In the genomic region with DNA sequence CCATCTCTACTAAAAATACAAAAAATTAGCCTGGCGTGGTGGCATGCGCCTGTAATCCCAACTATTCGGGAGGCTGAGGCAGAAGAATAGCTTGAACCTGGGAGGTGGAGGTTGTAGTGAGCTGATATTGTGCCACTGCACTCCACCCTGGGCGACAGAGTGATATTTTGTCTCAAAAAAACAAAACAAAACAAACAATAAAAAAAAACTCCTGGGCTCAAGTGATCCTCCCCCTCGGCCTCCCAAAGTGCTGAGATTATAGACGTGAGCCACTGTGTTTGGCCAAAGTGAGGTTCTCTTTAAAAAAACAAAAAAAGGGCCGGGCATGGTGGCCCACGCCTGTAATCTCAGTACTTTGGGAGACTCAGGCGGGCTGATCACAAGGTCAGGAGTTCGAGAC, we compare ENCODE assay signal across 12 cellular contexts. TPM values are rescaled to one million over a fixed set of nuclear protein-coding genes. Genes with fewer than 3 reads are reported as not detected.
A peak's percentile ranks its signal among the peaks of the same experiment; 100 is the strongest.
DNase-seq lines count a peak whose midpoint lies in the region; ATAC-seq and TF ChIP-seq lines count a peak whose summit lies in the region.
"Had no signal": no experiment of that assay in that cellular context is flagged by ENCODE, and none has a peak within 500 bp of the region (broad histone marks: within the 10 kb centered on the region; RNA-seq: fewer than 3 reads in every experiment).

No MANE protein-coding gene starts in this region.

- no peak overlapping the region for H3K4me3 Mint-ChIP-seq in activated CD4-positive, alpha-beta T cell treated with anti-CD3 and anti-CD28 coated beads, Interleukin-2, amount 10 ng/mL, durations not matched to agents 24 days and 14 days
- H3K4me3 Mint-ChIP-seq in activated CD4-positive, alpha-beta T cell treated with anti-CD3 and anti-CD28 coated beads for 36 hours: no peak overlapping the region
- no peak overlapping the region for H3K4me3 Mint-ChIP-seq in activated CD4-positive, alpha-beta memory T cell treated with anti-CD3 and anti-CD28 coated beads for 36 hours
- H3K4me3 Mint-ChIP-seq: activated T-cell treated with anti-CD3 and anti-CD28 coated beads, Interleukin-2, amount 50 U/mL, for 4 hours had no signal

- intact Hi-C loops in activated CD4-positive, alpha-beta T cell treated with anti-CD3 and anti-CD28 coated beads, Interleukin-2, amount 10 ng/mL, durations not matched to agents 24 days and 14 days (cut with micrococcal nuclease): no loop called here
- intact Hi-C loops in activated CD4-positive, alpha-beta T cell treated with anti-CD3 and anti-CD28 coated beads for 36 hours (cut with DNase I, micrococcal nuclease): loop anchor here (10.0 kb wide), 2 partner anchors 1577 to 1737 kb away; partner anchors contain the start of gene TECR (in 1 of the 2)
- intact Hi-C loops in activated CD4-positive, alpha-beta memory T cell treated with anti-CD3 and anti-CD28 coated beads for 36 hours (cut with micrococcal nuclease): no loop called here
- intact Hi-C loops in testis (cut with DNase I; ENCODE audit: low total_unique reads): no loop called here

- TF ChIP-seq CTCF in testis (IDR thresholded peaks at IDR 0.05): no peak
- TF ChIP-seq CTCF in BE2C (IDR thresholded peaks at IDR 0.05; ENCODE audit: low read depth, low read length): no peak

- 50 to 52% methylated on average over 10 of the region's 10 CpGs for WGBS in testis, 2 donors

- H3K27ac ChIP-seq in testis: peak overlapping the region; percentile 93 to 98

- CTCF ChIA-PET in activated CD4-positive, alpha-beta T cell treated with anti-CD3 and anti-CD28 coated beads for 36 hours (lab: Charles Lee): interaction anchor here (1.3 to 3.4 kb wide), 2 partner anchors 9 to 10 kb away, joined by 5 to 39 read pairs; no protein-coding TSS in a partner anchor
- CTCF ChIA-PET in activated CD4-positive, alpha-beta memory T cell treated with anti-CD3 and anti-CD28 coated beads for 36 hours (lab: Charles Lee): interaction anchor here (0.7 to 5.0 kb wide), 3 partner anchors 9 to 21 kb away, joined by 3 to 41 read pairs (median 6); no protein-coding TSS in a partner anchor

- H3K9me3 Mint-ChIP-seq in activated CD4-positive, alpha-beta T cell treated with anti-CD3 and anti-CD28 coated beads, Interleukin-2, amount 10 ng/mL, durations not matched to agents 24 days and 14 days: no peaks in the 10 kb centered on the region
- H3K9me3 Mint-ChIP-seq in activated CD4-positive, alpha-beta T cell treated with anti-CD3 and anti-CD28 coated beads for 36 hours (ENCODE audit: low read depth): no peaks in the 10 kb centered on the region
- H3K9me3 Mint-ChIP-seq in activated CD4-positive, alpha-beta memory T cell treated with anti-CD3 and anti-CD28 coated beads for 36 hours: no peaks in the 10 kb centered on the region
- H3K9me3 Mint-ChIP-seq: activated T-cell treated with anti-CD3 and anti-CD28 coated beads, Interleukin-2, amount 50 U/mL, for 4 hours had no signal

- H3K36me3 Mint-ChIP-seq in activated CD4-positive, alpha-beta T cell treated with anti-CD3 and anti-CD28 coated beads, Interleukin-2, amount 10 ng/mL, durations not matched to agents 24 days and 14 days (ENCODE audit: low read depth): peaks cover 9% of the 10 kb centered on the region
- H3K36me3 Mint-ChIP-seq in activated CD4-positive, alpha-beta T cell treated with anti-CD3 and anti-CD28 coated beads for 36 hours (ENCODE audit: low read depth): peaks cover 7% of the 10 kb centered on the region
- H3K36me3 Mint-ChIP-seq in activated CD4-positive, alpha-beta memory T cell treated with anti-CD3 and anti-CD28 coated beads for 36 hours: peaks cover 13% of the 10 kb centered on the region

- H3K4me1 ChIP-seq in mucosa of stomach (ENCODE audit: control insufficient read depth, insufficient read depth, low read length) (peaks cover 78% of the 10 kb centered on the region), testis (peaks cover 68% of the 10 kb centered on the region), BE2C (peaks cover 47% of the 10 kb centered on the region)

- H3K36me3 ChIP-seq in mucosa of stomach (ENCODE audit: control insufficient read depth, insufficient read depth, low read length): no peaks in the 10 kb centered on the region
- no peaks in the 10 kb centered on the region for H3K36me3 ChIP-seq in testis (ENCODE audit: low read depth, missing control alignments)
- H3K36me3 ChIP-seq in BE2C: no peaks in the 10 kb centered on the region

- TF ChIP-seq POLR2A in testis (IDR thresholded peaks at IDR 0.05): no peak

- POLR2A ChIA-PET in activated CD4-positive, alpha-beta T cell treated with anti-CD3 and anti-CD28 coated beads for 36 hours (lab: Charles Lee): interaction anchor here (2.4 kb wide), 1 partner anchor 9 kb away, joined by 9 read pairs; no protein-coding TSS in a partner anchor
- POLR2A ChIA-PET in activated CD4-positive, alpha-beta memory T cell treated with anti-CD3 and anti-CD28 coated beads for 36 hours (lab: Charles Lee): interaction anchor here (3.4 kb wide), 1 partner anchor 10 kb away, joined by 26 read pairs; no protein-coding TSS in a partner anchor

- peak overlapping the region; percentile 81 for H3K9ac ChIP-seq in mucosa of stomach (ENCODE audit: low read length)

- H3K27me3 Mint-ChIP-seq in activated CD4-positive, alpha-beta T cell treated with anti-CD3 and anti-CD28 coated beads, Interleukin-2, amount 10 ng/mL, durations not matched to agents 24 days and 14 days: no peaks in the 10 kb centered on the region
- no peaks in the 10 kb centered on the region for H3K27me3 Mint-ChIP-seq in activated CD4-positive, alpha-beta T cell treated with anti-CD3 and anti-CD28 coated beads for 36 hours
- H3K27me3 Mint-ChIP-seq in activated CD4-positive, alpha-beta memory T cell treated with anti-CD3 and anti-CD28 coated beads for 36 hours: no peaks in the 10 kb centered on the region

- H3K4me3 ChIP-seq in mucosa of stomach (ENCODE audit: low read length) (no peak overlapping the region), testis (no peak overlapping the region), BE2C (ENCODE audit: low read depth, low read length) (no peak overlapping the region)

- H3K4me1 Mint-ChIP-seq in activated CD4-positive, alpha-beta T cell treated with anti-CD3 and anti-CD28 coated beads, Interleukin-2, amount 10 ng/mL, durations not matched to agents 24 days and 14 days: peaks cover 23% of the 10 kb centered on the region
- peaks cover 18% of the 10 kb centered on the region for H3K4me1 Mint-ChIP-seq in activated CD4-positive, alpha-beta T cell treated with anti-CD3 and anti-CD28 coated beads for 36 hours
- peaks cover 10% of the 10 kb centered on the region for H3K4me1 Mint-ChIP-seq in activated CD4-positive, alpha-beta memory T cell treated with anti-CD3 and anti-CD28 coated beads for 36 hours (ENCODE audit: low read depth)

- H3K9me3 ChIP-seq in mucosa of stomach (ENCODE audit: control insufficient read depth, low read length) (no peaks in the 10 kb centered on the region), testis (no peaks in the 10 kb centered on the region), BE2C (no peaks in the 10 kb centered on the region)

- no peak for ATAC-seq in activated CD4-positive, alpha-beta T cell treated with anti-CD3 and anti-CD28 coated beads for 36 hours
- ATAC-seq in HG03571 (IDR thresholded peaks at IDR 0.05; ENCODE audit: unreplicated experiment): no peak
- ATAC-seq: activated T-cell treated with anti-CD3 and anti-CD28 coated beads, Interleukin-2, amount 50 U/mL, for 4 hours had no signal

- no peak for DNase-seq in activated CD4-positive, alpha-beta T cell treated with anti-CD3 and anti-CD28 coated beads, Interleukin-2, amount 10 ng/mL, durations not matched to agents 24 days and 14 days
- no peak for DNase-seq in activated CD4-positive, alpha-beta T cell treated with anti-CD3 and anti-CD28 coated beads for 36 hours
- DNase-seq in activated CD4-positive, alpha-beta memory T cell treated with anti-CD3 and anti-CD28 coated beads for 36 hours: no peak
- DNase-seq in testis (no peak), KG1 (lab: John Stamatoyannopoulos, UW) (no peak), BE2C (no peak)
- DNase-seq: activated T-cell treated with anti-CD3 and anti-CD28 coated beads, Interleukin-2, amount 50 U/mL, for 4 hours; central memory CD4-positive, alpha-beta T cell; NCI-H1930; posterior cingulate gyrus had no signal

- H3K27me3 ChIP-seq in mucosa of stomach (ENCODE audit: control insufficient read depth, insufficient read depth, low read length) (no peaks in the 10 kb centered on the region), testis (no peaks in the 10 kb centered on the region), BE2C (no peaks in the 10 kb centered on the region)

- H3K27ac Mint-ChIP-seq in activated CD4-positive, alpha-beta T cell treated with anti-CD3 and anti-CD28 coated beads, Interleukin-2, amount 10 ng/mL, durations not matched to agents 24 days and 14 days: peak overlapping the region; percentile 13
- no peak overlapping the region for H3K27ac Mint-ChIP-seq in activated CD4-positive, alpha-beta T cell treated with anti-CD3 and anti-CD28 coated beads for 36 hours
- H3K27ac Mint-ChIP-seq in activated CD4-positive, alpha-beta memory T cell treated with anti-CD3 and anti-CD28 coated beads for 36 hours: peak overlapping the region; percentile 96

RNA-seq across cellular contexts. Expression of gene JUNB, which starts 3.8 kb away (rescaled TPM):
- 302 and 310 TPM in 2 replicates for total RNA-seq in activated CD4-positive, alpha-beta T cell treated with anti-CD3 and anti-CD28 coated beads, Interleukin-2, amount 10 ng/mL, durations not matched to agents 24 days and 14 days
- total RNA-seq in activated CD4-positive, alpha-beta T cell treated with anti-CD3 and anti-CD28 coated beads for 36 hours: 100 to 1,000 TPM; 375 to 412 TPM
- total RNA-seq in activated CD4-positive, alpha-beta memory T cell treated with anti-CD3 and anti-CD28 coated beads for 36 hours: 100 to 1,000 TPM; 409 to 411 TPM
- 100 to 1,000 TPM in 1 of 2 donors, 10 to 100 TPM in 1; 75.9 to 143 TPM for total RNA-seq in testis
- polyA plus RNA-seq in testis (ENCODE audit: insufficient read depth, low read depth, low replicate concordance): 54.5 TPM
- polyA plus RNA-seq in BE2C (2012; ENCODE audit: insufficient read depth, insufficient read length, low read depth): 179 TPM

RNA-seq across cellular contexts. Expression of gene HOOK2, which starts 12.1 kb away (rescaled TPM):
- 17.8 and 18.3 TPM in 2 replicates for total RNA-seq in activated CD4-positive, alpha-beta T cell treated with anti-CD3 and anti-CD28 coated beads, Interleukin-2, amount 10 ng/mL, durations not matched to agents 24 days and 14 days
- 10 to 100 TPM; 20.4 to 20.9 TPM for total RNA-seq in activated CD4-positive, alpha-beta T cell treated with anti-CD3 and anti-CD28 coated beads for 36 hours
- total RNA-seq in activated CD4-positive, alpha-beta memory T cell treated with anti-CD3 and anti-CD28 coated beads for 36 hours: 10 to 100 TPM; 20.2 to 22.2 TPM
- total RNA-seq in testis: 10 to 100 TPM; 54.4 to 63.4 TPM
- polyA plus RNA-seq in testis (ENCODE audit: insufficient read depth, low read depth, low replicate concordance): 30.0 TPM
- polyA plus RNA-seq in BE2C (2012; ENCODE audit: insufficient read depth, insufficient read length, low read depth): 21.0 TPM

RNA-seq across cellular contexts. Expression of gene PRDX2, which starts 14.1 kb away (rescaled TPM):
- 277 and 294 TPM in 2 replicates for total RNA-seq in activated CD4-positive, alpha-beta T cell treated with anti-CD3 and anti-CD28 coated beads, Interleukin-2, amount 10 ng/mL, durations not matched to agents 24 days and 14 days
- total RNA-seq in activated CD4-positive, alpha-beta T cell treated with anti-CD3 and anti-CD28 coated beads for 36 hours: 100 to 1,000 TPM; 261 to 325 TPM
- 100 to 1,000 TPM; 253 to 258 TPM for total RNA-seq in activated CD4-positive, alpha-beta memory T cell treated with anti-CD3 and anti-CD28 coated beads for 36 hours
- total RNA-seq in testis: 100 to 1,000 TPM in 1 of 2 donors, 10 to 100 TPM in 1; 72.1 to 117 TPM
- 87.1 TPM for polyA plus RNA-seq in testis (ENCODE audit: insufficient read depth, low read depth, low replicate concordance)
- 872 TPM for polyA plus RNA-seq in BE2C (2012; ENCODE audit: insufficient read depth, insufficient read length, low read depth)

RNA-seq across cellular contexts. Expression of gene THSD8, which starts 14.4 kb away (rescaled TPM):
- total RNA-seq in activated CD4-positive, alpha-beta T cell treated with anti-CD3 and anti-CD28 coated beads, Interleukin-2, amount 10 ng/mL, durations not matched to agents 24 days and 14 days: 26.8 and 32.7 TPM in 2 replicates
- 10 to 100 TPM; 31.0 to 48.2 TPM for total RNA-seq in activated CD4-positive, alpha-beta T cell treated with anti-CD3 and anti-CD28 coated beads for 36 hours
- 10 to 100 TPM; 42.4 to 44.6 TPM for total RNA-seq in activated CD4-positive, alpha-beta memory T cell treated with anti-CD3 and anti-CD28 coated beads for 36 hours
- 10 to 100 TPM in 1 of 2 donors, 1 to 10 TPM in 1; 3.0 to 14.0 TPM for total RNA-seq in testis
- polyA plus RNA-seq in testis (ENCODE audit: insufficient read depth, low read depth, low replicate concordance): 27.9 TPM
- polyA plus RNA-seq in BE2C (2012; ENCODE audit: insufficient read depth, insufficient read length, low read depth): 12.4 TPM

RNA-seq across cellular contexts. Expression of gene RNASEH2A, which starts 18.9 kb away (rescaled TPM):
- 35.8 and 51.5 TPM in 2 replicates for total RNA-seq in activated CD4-positive, alpha-beta T cell treated with anti-CD3 and anti-CD28 coated beads, Interleukin-2, amount 10 ng/mL, durations not matched to agents 24 days and 14 days
- 10 to 100 TPM; 27.0 to 51.1 TPM for total RNA-seq in activated CD4-positive, alpha-beta T cell treated with anti-CD3 and anti-CD28 coated beads for 36 hours
- total RNA-seq in activated CD4-positive, alpha-beta memory T cell treated with anti-CD3 and anti-CD28 coated beads for 36 hours: 10 to 100 TPM; 61.9 to 66.8 TPM
- total RNA-seq in testis: 10 to 100 TPM; 15.7 to 18.6 TPM
- 14.1 TPM for polyA plus RNA-seq in testis (ENCODE audit: insufficient read depth, low read depth, low replicate concordance)
- 50.9 TPM for polyA plus RNA-seq in BE2C (2012; ENCODE audit: insufficient read depth, insufficient read length, low read depth)

Comparison
In these comparisons a context has a peak if more than half of its experiments do, and no peak if none do; other contexts are left out.
1. intact Hi-C loops: an anchor here in activated CD4-positive, alpha-beta T cell treated with anti-CD3 and anti-CD28 coated beads for 36 hours (10.0 kb wide); none called in activated CD4-positive, alpha-beta T cell treated with anti-CD3 and anti-CD28 coated beads, Interleukin-2, amount 10 ng/mL, durations not matched to agents 24 days and 14 days, activated CD4-positive, alpha-beta memory T cell treated with anti-CD3 and anti-CD28 coated beads for 36 hours and testis.